Comparison of ENCODE assay signal across 8 cellular contexts in the genomic region with DNA sequence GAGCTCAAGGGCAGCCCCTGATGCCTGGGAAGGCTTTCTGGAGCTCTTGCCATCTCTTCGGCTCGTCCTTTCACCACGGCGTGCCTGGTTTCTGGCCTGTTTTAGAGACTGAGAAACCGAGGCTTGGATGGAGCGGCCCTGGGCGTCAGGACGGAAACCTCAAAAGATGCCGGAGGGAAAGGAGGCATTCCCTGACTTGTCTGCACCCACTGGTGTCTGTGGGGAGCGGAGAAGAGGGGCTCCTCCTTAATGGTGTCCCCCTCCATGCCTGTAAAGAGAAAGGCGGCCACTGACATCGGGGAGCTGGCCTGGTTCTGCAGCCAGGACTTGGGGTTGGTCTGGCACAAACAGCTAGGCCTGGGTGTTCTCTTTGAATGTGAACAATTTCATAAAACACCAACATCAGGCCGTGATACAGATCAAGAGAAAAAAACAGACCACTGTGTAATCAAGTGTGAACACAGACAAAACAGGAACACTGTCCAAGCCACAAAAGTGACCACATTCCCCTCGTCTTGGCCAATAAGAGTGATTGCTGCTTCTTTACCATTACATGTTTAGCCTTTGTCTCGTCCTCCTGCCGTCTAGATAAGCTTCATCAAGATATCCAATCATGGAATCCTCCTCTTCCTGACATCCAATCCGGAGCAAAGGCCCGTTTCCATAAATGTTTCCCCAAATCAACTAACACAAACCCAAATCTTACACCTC. TPM values are rescaled to one million over a fixed set of nuclear protein-coding genes. Genes with fewer than 3 reads are reported as not detected.
DNase-seq lines count a peak whose midpoint lies in the region; ATAC-seq and TF ChIP-seq lines count a peak whose summit lies in the region.

No MANE protein-coding gene starts in this region.

- TF ChIP-seq CTCF in Calu3 (IDR thresholded peaks at IDR 0.05; ENCODE audit: unreplicated experiment) (no peak), fibroblast of mammary gland (conservative IDR thresholded peaks at IDR 0.05; ENCODE audit: control insufficient read depth, insufficient read depth, low read depth, low read length) (no peak), retinal pigment epithelial cell (conservative IDR thresholded peaks at IDR 0.05; ENCODE audit: low read depth, low read length) (no peak)

- H3K4me1 Mint-ChIP-seq in Calu3 (ENCODE audit: low read depth, unreplicated experiment) (peaks cover 11% of the 10 kb centered on the region), T-cell (peaks cover 40 to 47% (median 41%) of the 10 kb centered on the region in 3 donors)

- H3K4me3 ChIP-seq in fibroblast of mammary gland (ENCODE audit: control insufficient read depth, low read depth, low read length) (peak overlapping the region; percentile 47), retinal pigment epithelial cell (ENCODE audit: low read length) (peak overlapping the region; percentile 57)

- H3K9me3 Mint-ChIP-seq in Calu3 (ENCODE audit: low read depth, unreplicated experiment) (no peaks in the 10 kb centered on the region), T-cell (no peaks in the 10 kb centered on the region)

- H3K4me3 Mint-ChIP-seq in Calu3 (ENCODE audit: low read depth, unreplicated experiment) = peak overlapping the region; percentile 57
- H3K4me3 Mint-ChIP-seq in T-cell = peak overlapping the region; percentile 67 to 81 (median 77)

- H3K27me3 Mint-ChIP-seq in Calu3 (ENCODE audit: unreplicated experiment) (no peaks in the 10 kb centered on the region), T-cell (no peaks in the 10 kb centered on the region)

- CTCF ChIA-PET in Calu3 (lab: Charles Lee) (no interaction called here), T-cell (lab: Charles Lee) (no interaction called here)

- intact Hi-C loops in Calu3 (cut with micrococcal nuclease; ENCODE audit: unreplicated experiment) = no loop called here

- DNase-seq in Calu3 (no peak), T-cell (no peak), fibroblast of mammary gland (ENCODE audit: low read depth) (no peak), retinal pigment epithelial cell (ENCODE audit: low read depth) (no peak)
- no peak for DNase-seq in activated CD4-positive, CD25-positive, alpha-beta regulatory T cell (lab: John Stamatoyannopoulos, UW)
- no peak for DNase-seq in activated CD4-positive, alpha-beta T cell treated with anti-CD3 and anti-CD28 coated beads for 48 hours

- TSS peak; percentile 99 for BruUV-seq in Calu3 (replicated peaks; lab: Mats Ljungman, UMichigan)

- ATAC-seq in HG02870 (IDR thresholded peaks at IDR 0.05; ENCODE audit: unreplicated experiment) (peak; percentile 22), T-cell (replicated peaks in 1 of 4) (peak in 1 of 4 experiments; percentile 8), GM21526 (IDR thresholded peaks at IDR 0.05; ENCODE audit: low FRiP score, unreplicated experiment) (no peak)

- POLR2A ChIA-PET in T-cell (lab: Charles Lee) = no interaction called here

- peak overlapping the region; percentile 42 for H3K27ac Mint-ChIP-seq in Calu3 (ENCODE audit: unreplicated experiment)
- H3K27ac Mint-ChIP-seq in T-cell = peak overlapping the region; percentile 80 to 89

- H3K36me3 Mint-ChIP-seq in Calu3 (ENCODE audit: insufficient read depth, unreplicated experiment) = peaks cover 22% of the 10 kb centered on the region
- no peaks in the 10 kb centered on the region for H3K36me3 Mint-ChIP-seq in T-cell

RNA-seq across cellular contexts. Expression of a gene that starts 0.6 kb away (rescaled TPM):
- 51.3 and 55.4 TPM in 2 replicates for total RNA-seq in Calu3 (2022)
- 100 to 1,000 TPM in 2 of 5 donors, 10 to 100 TPM in 3; 72.8 to 120 (median 76.3) TPM for total RNA-seq in T-cell

RNA-seq across cellular contexts. Expression of a gene that starts 35.7 kb away (rescaled TPM):
- total RNA-seq in Calu3 (2022) (5.9 and 8.0 TPM in 2 replicates), T-cell (1 to 10 TPM; 1.7 to 3.6 (median 2.7) TPM)

RNA-seq across cellular contexts. Expression of a gene that starts 45.4 kb away (rescaled TPM):
- 2.4 and 4.0 TPM in 2 replicates for total RNA-seq in Calu3 (2022)
- not detected for total RNA-seq in T-cell
